ENCODE assay signal across 1 cellular context in genomic region chr4:10050171-10051120, GRCh38.
TF ChIP-seq lines count a peak whose summit lies in the region.

No MANE protein-coding gene starts in this region.

TF ChIP-seq in WTC11, 78 proteins besides CTCF, POLR2A, EP300 and RAD21 (continued from another document):
- TF ChIP-seq ARID4B (CRISPR knock-in tag; IDR thresholded peaks at IDR 0.05; ENCODE audit: borderline replicate concordance) (no peak), ZNF263 (CRISPR knock-in tag; IDR thresholded peaks at IDR 0.05; ENCODE audit: low read depth) (no peak), FOXP4 (CRISPR knock-in tag; IDR thresholded peaks at IDR 0.05) (no peak), ZNF425 (CRISPR knock-in tag; conservative IDR thresholded peaks at IDR 0.05) (no peak), IRF1 (CRISPR knock-in tag; IDR thresholded peaks at IDR 0.05) (no peak), ZNF317 (CRISPR knock-in tag; IDR thresholded peaks at IDR 0.05; ENCODE audit: borderline replicate concordance, low read depth) (no peak), ZNF232 (CRISPR knock-in tag; IDR thresholded peaks at IDR 0.05) (no peak), TEAD4 (CRISPR knock-in tag; IDR thresholded peaks at IDR 0.05) (no peak), ATF1 (CRISPR knock-in tag; IDR thresholded peaks at IDR 0.05) (no peak)
